14 cellular contexts compared by ENCODE assay signal in the genomic region with DNA sequence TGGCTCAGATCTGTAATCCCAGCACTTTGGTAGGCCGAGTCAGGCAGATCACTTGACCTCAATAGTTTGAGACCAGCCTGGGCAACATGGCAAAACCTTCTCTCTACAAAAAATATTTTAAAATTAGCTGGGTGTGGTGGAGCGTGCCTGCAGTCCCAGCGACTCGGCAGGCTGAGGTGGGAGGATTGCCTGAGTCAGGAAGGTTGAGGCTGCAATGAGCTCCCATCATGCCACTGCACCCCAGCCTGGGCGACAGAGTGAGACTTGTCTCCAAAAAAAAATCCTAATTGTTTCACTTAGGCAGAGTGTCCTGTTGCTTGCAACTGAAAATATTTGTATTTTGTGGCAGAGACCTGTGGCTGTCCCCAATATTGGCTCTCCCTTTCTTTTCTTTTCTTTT. TPM values are rescaled to one million over a fixed set of nuclear protein-coding genes. Genes with fewer than 3 reads are reported as not detected.
A peak's percentile ranks its signal among the peaks of the same experiment; 100 is the strongest.
DNase-seq lines count a peak whose midpoint lies in the region; TF ChIP-seq lines count a peak whose summit lies in the region.
"Not testable (repeated sequence)": the region's sequence is repeated elsewhere in the genome, so short reads cannot be mapped to it uniquely, and the experiment has no call there.
"Had no signal": no experiment of that assay in that cellular context is flagged by ENCODE, and none has a peak within 500 bp of the region (broad histone marks: within the 10 kb centered on the region; RNA-seq: fewer than 3 reads in every experiment).

No MANE protein-coding gene starts in this region.

- H3K4me1 ChIP-seq in endodermal cell (ENCODE audit: control insufficient read depth, insufficient read depth, low read length); neuronal stem cell (ENCODE audit: control insufficient read depth in 2 of 2, insufficient read depth in 1 of 2, low read depth in 1 of 2, low read length in 2 of 2); sigmoid colon: not testable (repeated sequence)

- intact Hi-C loops in head of caudate nucleus (cut with DNase I); sigmoid colon (cut with DNase I): not testable (repeated sequence)

- TF ChIP-seq CTCF in VCaP (conservative IDR thresholded peaks at IDR 0.05); endodermal cell (conservative IDR thresholded peaks at IDR 0.05); sigmoid colon (IDR thresholded peaks at IDR 0.05): not testable (repeated sequence)

- H3K9me3 Mint-ChIP-seq in endodermal cell: not testable (repeated sequence)

- H3K27me3 Mint-ChIP-seq in endodermal cell (ENCODE audit: insufficient read depth): not testable (repeated sequence)

- H4K91ac ChIP-seq in neuronal stem cell (ENCODE audit: low read depth, low read length, poor library complexity): not testable (repeated sequence)

- not testable (repeated sequence) for H2BK5ac ChIP-seq in neuronal stem cell (ENCODE audit: low read length)

- H3K4me1 Mint-ChIP-seq in endodermal cell: peaks cover 25% of the 10 kb centered on the region

- not testable (repeated sequence) for TF ChIP-seq EP300 in sigmoid colon (IDR thresholded peaks at IDR 0.05)

- H2BK120ac ChIP-seq in neuronal stem cell (ENCODE audit: low read depth, low read length): not testable (repeated sequence)

- not testable (repeated sequence) for H3K4me2 ChIP-seq in neuronal stem cell (ENCODE audit: insufficient read depth, low read length, poor library complexity, severe bottlenecking)

- H3K36me3 ChIP-seq in endodermal cell (ENCODE audit: control insufficient read depth, insufficient read depth, low read length); neuronal stem cell (replicated peaks in 1 of 2; ENCODE audit: control insufficient read depth in 2 of 2, insufficient read depth in 2 of 2, low read length in 2 of 2); sigmoid colon: not testable (repeated sequence)

- H4K8ac ChIP-seq in neuronal stem cell (ENCODE audit: low read depth, low read length): not testable (repeated sequence)

- H3K36me3 Mint-ChIP-seq in endodermal cell (ENCODE audit: low read depth): not testable (repeated sequence)

- not testable (repeated sequence) for H3K4me3 Mint-ChIP-seq in endodermal cell

- H2AFZ ChIP-seq in neuronal stem cell (ENCODE audit: low read length): peak overlapping the region; percentile 56

- not testable (repeated sequence) for H3K4me3 ChIP-seq in endodermal cell (ENCODE audit: low read length); neuronal stem cell (ENCODE audit: low read length in 2 of 2); sigmoid colon

- 46 to 87% methylated on average over 2 to 5 of the region's 5 CpGs for WGBS in endodermal cell (ENCODE audit: insufficient coverage in 1 of 2, insufficient read length in 1 of 2), 2 experiments
- no CpG with 5 or more reads among the region's 5 CpGs for whole genome bisulfite sequencing in neuronal stem cell (ENCODE audit: extremely low coverage in 2 of 2, insufficient read length in 2 of 2, insufficient replicate concordance in 1 of 2), 2 donors
- 81 to 83% methylated on average over 5 of the region's 5 CpGs for WGBS in sigmoid colon, 2 donors

- H3K9ac ChIP-seq in endodermal cell (ENCODE audit: extremely low read depth, low read length, poor library complexity, severe bottlenecking); neuronal stem cell (ENCODE audit: low read depth, low read length, poor library complexity): not testable (repeated sequence)

- H3K18ac ChIP-seq in neuronal stem cell (ENCODE audit: low read length): not testable (repeated sequence)

- H2AK5ac ChIP-seq in neuronal stem cell (ENCODE audit: low read depth, low read length): not testable (repeated sequence)

- H3K14ac ChIP-seq in neuronal stem cell (ENCODE audit: low read length): not testable (repeated sequence)

- TF ChIP-seq POLR2A in sigmoid colon (IDR thresholded peaks at IDR 0.05): not testable (repeated sequence)

- H2BK15ac ChIP-seq in neuronal stem cell (ENCODE audit: low read length): not testable (repeated sequence)

- H2BK12ac ChIP-seq in neuronal stem cell (ENCODE audit: low read length): not testable (repeated sequence)

- H3K4ac ChIP-seq in neuronal stem cell (ENCODE audit: low read length): not testable (repeated sequence)

- not testable (repeated sequence) for H3K23ac ChIP-seq in neuronal stem cell (ENCODE audit: low read depth, low read length, poor library complexity)

- H3K27ac ChIP-seq in VCaP: peak overlapping the region; percentile 92
- not testable (repeated sequence) for H3K27ac ChIP-seq in endodermal cell (ENCODE audit: low read depth, low read length); neuronal stem cell (replicated peaks; ENCODE audit: low read length); sigmoid colon

- H3K9me3 ChIP-seq in endodermal cell (ENCODE audit: control insufficient read depth, low read length); neuronal stem cell (replicated peaks in 1 of 2; ENCODE audit: control insufficient read depth in 2 of 2, insufficient read depth in 1 of 2, low read depth in 1 of 2, low read length in 2 of 2); sigmoid colon: not testable (repeated sequence)

- H3K79me1 ChIP-seq in neuronal stem cell (ENCODE audit: low read depth, low read length): not testable (repeated sequence)

- not testable (repeated sequence) for DNase-seq in endodermal cell; neuronal stem cell (ENCODE audit: low spot score)
- peak; percentile 15 to 84 (median 60) for DNase-seq in head of caudate nucleus
- DNase-seq in kidney tubule cell (ENCODE audit: low spot score): peak; percentile 43
- peak; percentile 53 for DNase-seq in sigmoid colon

- not testable (repeated sequence) for H3K27me3 ChIP-seq in endodermal cell (ENCODE audit: control insufficient read depth, insufficient read depth, low read length, poor library complexity, severe bottlenecking); neuronal stem cell (ENCODE audit: control insufficient read depth in 3 of 3, insufficient read depth in 3 of 3, low read depth in 1 of 3, low read length in 3 of 3); sigmoid colon

- H3K27ac Mint-ChIP-seq in endodermal cell: peak overlapping the region; percentile 56

RNA-seq across cellular contexts. Expression of gene CELA3B, which starts 7.8 kb away (rescaled TPM):
- total RNA-seq in endodermal cell (not detected), sigmoid colon (not detected)
- polyA plus RNA-seq in endodermal cell (2013, experiment 1 of 2): not detected
- polyA plus RNA-seq in endodermal cell (2013, experiment 2 of 2): not detected
- polyA plus RNA-seq in neuronal stem cell (2013, experiment 1 of 2): not detected
- polyA plus RNA-seq in neuronal stem cell (2013, experiment 2 of 2): not detected
- 1 to 10 TPM in 2 of 3 donors, under 1 TPM in 1; 0.20 to 6.9 (median 6.0) TPM for polyA plus RNA-seq in sigmoid colon
- total RNA-seq: A172; A673; CD4-positive, alpha-beta memory T cell; GM23248; H1; H7 had no signal
- polyA plus RNA-seq: BJ; CD4-positive, alpha-beta memory T cell; GM12878; GM23248; H1 had no signal

RNA-seq across cellular contexts. Expression of gene HSPG2, which starts 32.0 kb away (rescaled TPM):
- total RNA-seq in endodermal cell (100 to 1,000 TPM; 222 to 227 TPM), sigmoid colon (100 to 1,000 TPM in 3 of 4 donors, 10 to 100 TPM in 1; 66.3 to 761 (median 213) TPM)
- 74.9 TPM for polyA plus RNA-seq in endodermal cell (2013, experiment 1 of 2)
- polyA plus RNA-seq in endodermal cell (2013, experiment 2 of 2): 76.7 TPM
- polyA plus RNA-seq in neuronal stem cell (2013, experiment 1 of 2): 11.0 TPM
- 10.9 TPM for polyA plus RNA-seq in neuronal stem cell (2013, experiment 2 of 2)
- 100 to 1,000 TPM in 1 of 3 donors, 10 to 100 TPM in 1, 1 to 10 TPM in 1; 6.0 to 104 (median 10.4) TPM for polyA plus RNA-seq in sigmoid colon
- polyA plus RNA-seq: CD4-positive, alpha-beta memory T cell had no signal

RNA-seq across cellular contexts. Expression of gene CELA3A, which starts 32.4 kb away (rescaled TPM):
- total RNA-seq in endodermal cell (not detected), sigmoid colon (not detected)
- not detected for polyA plus RNA-seq in endodermal cell (2013, experiment 1 of 2)
- polyA plus RNA-seq in endodermal cell (2013, experiment 2 of 2): not detected
- polyA plus RNA-seq in neuronal stem cell (2013, experiment 1 of 2): not detected
- not detected for polyA plus RNA-seq in neuronal stem cell (2013, experiment 2 of 2)
- 10 to 100 TPM in 1 of 3 donors, 1 to 10 TPM in 1, under 1 TPM in 1; 0.54 to 13.8 (median 6.0) TPM for polyA plus RNA-seq in sigmoid colon
- total RNA-seq: A172; A673; CD4-positive, alpha-beta memory T cell; GM23248; H1; H7 had no signal
- polyA plus RNA-seq: BJ; CD4-positive, alpha-beta memory T cell; GM12878; GM23248; H1 had no signal
